ENCODE assay signal across 8 cellular contexts in genomic region chr2:214810670-214811069, GRCh38. TPM values are rescaled to one million over a fixed set of nuclear protein-coding genes. Genes with fewer than 3 reads are reported as not detected.
DNase-seq lines count a peak whose midpoint lies in the region; ATAC-seq and TF ChIP-seq lines count a peak whose summit lies in the region.

No MANE protein-coding gene starts in this region.

- no peak overlapping the region for H2AK5ac ChIP-seq in H9 (ENCODE audit: insufficient read length, low read length)

- no peak overlapping the region for H3K23ac ChIP-seq in H9 (ENCODE audit: insufficient read length, low read depth, low read length)

- TF ChIP-seq CTCF in 22Rv1 (IDR thresholded peaks at IDR 0.05) (no peak), H9 (conservative IDR thresholded peaks at IDR 0.05) (no peak), astrocyte of the spinal cord (IDR thresholded peaks at IDR 0.05; ENCODE audit: low read depth, low read length) (no peak), mesothelial cell of epicardium (IDR thresholded peaks at IDR 0.05; ENCODE audit: unreplicated experiment) (no peak)

- in situ Hi-C loops in astrocyte of the spinal cord (cut with HindIII; ENCODE audit: low sequenced_read_pairs): no loop called here

- no peak for ATAC-seq in GM18868 (IDR thresholded peaks at IDR 0.05; ENCODE audit: unreplicated experiment)
- no peak for ATAC-seq in HG02623 (IDR thresholded peaks at IDR 0.05; ENCODE audit: unreplicated experiment)

- peaks cover 37 to 38% of the 10 kb centered on the region in 2 experiments for H3K4me1 Mint-ChIP-seq in H9
- peaks cover 33% of the 10 kb centered on the region for H3K4me1 Mint-ChIP-seq in mesothelial cell of epicardium

- H3K27me3 Mint-ChIP-seq in H9 (ENCODE audit: low read depth) (peaks cover 10% of the 10 kb centered on the region), mesothelial cell of epicardium (ENCODE audit: low read depth) (no peaks in the 10 kb centered on the region)

- no peak overlapping the region for H3T11ph ChIP-seq in H9 (ENCODE audit: low read length)

- no CpG with 5 or more reads among the region's 15 CpGs for WGBS in H9 (ENCODE audit: extremely low coverage, insufficient read length, low lambda C conversion rate)

- H2BK20ac ChIP-seq in H9 (ENCODE audit: low read depth, low read length, poor library complexity, severe bottlenecking): no peak overlapping the region

- H3K27ac ChIP-seq in 22Rv1 (peak overlapping the region; percentile 38; the same call in 1 of the 2 replicates), H9 (ENCODE audit: insufficient read length, low read depth, low read length) (no peak overlapping the region)

- no peak overlapping the region for H2AFZ ChIP-seq in H9 (ENCODE audit: low read length)

- H3K4me1 ChIP-seq in H9 (ENCODE audit: insufficient read depth, low read length): peaks cover 12% of the 10 kb centered on the region; the same call in 1 of the 2 replicates

- H3K4me3 Mint-ChIP-seq in H9 (peak overlapping the region; percentile 75 to 97), mesothelial cell of epicardium (peak overlapping the region; percentile 94)

- peaks cover 5% of the 10 kb centered on the region for H3K79me1 ChIP-seq in H9 (ENCODE audit: insufficient read depth, low read depth, low read length, poor library complexity, severe bottlenecking)

- H3K9ac ChIP-seq in H9 (ENCODE audit: extremely low read depth, insufficient read length, low read length): peak overlapping the region; percentile 59

- H3K9me3 Mint-ChIP-seq in H9 (peaks cover 0 to 2% of the 10 kb centered on the region in 2 experiments; a peak in 1 of 5 replicates), mesothelial cell of epicardium (no peaks in the 10 kb centered on the region)

- no peaks in the 10 kb centered on the region for H4K20me1 ChIP-seq in H9 (ENCODE audit: control insufficient read depth, insufficient read depth, insufficient read length)

- peak overlapping the region in 2 of 3 experiments; percentile 7 to 21; a peak in 4 of 7 replicates for H3K27ac Mint-ChIP-seq in H9
- H3K27ac Mint-ChIP-seq in mesothelial cell of epicardium: peak overlapping the region; percentile 95

- no peak overlapping the region for H4K8ac ChIP-seq in H9 (replicated peaks; ENCODE audit: insufficient read length, low read depth, low read length)

- H3K4ac ChIP-seq in H9 (ENCODE audit: low read depth, low read length): no peak overlapping the region

- H3K36me3 Mint-ChIP-seq in H9 (ENCODE audit: insufficient read depth in 1 of 3, low read depth in 3 of 3): peaks cover 0 to 7% (median 7%) of the 10 kb centered on the region in 3 experiments; a peak in 4 of 7 replicates
- H3K36me3 Mint-ChIP-seq in mesothelial cell of epicardium: no peaks in the 10 kb centered on the region

- H3K14ac ChIP-seq in H9 (ENCODE audit: insufficient read depth, low read length): no peak overlapping the region; the same call in 1 of the 2 replicates

- H2BK15ac ChIP-seq in H9 (ENCODE audit: low read depth, low read length): no peak overlapping the region

- H3K79me2 ChIP-seq in H9 (ENCODE audit: insufficient read depth, low read length): peaks cover 11% of the 10 kb centered on the region; the same call in 1 of the 2 replicates

- H3K27me3 ChIP-seq in H9 (ENCODE audit: insufficient read depth, low read length): no peaks in the 10 kb centered on the region; the same call in 1 of the 2 replicates

- no peak overlapping the region for H4K91ac ChIP-seq in H9 (ENCODE audit: insufficient read length, low read depth, low read length)

- peak overlapping the region; percentile 64 for H2BK12ac ChIP-seq in H9 (ENCODE audit: insufficient read length, low read depth, low read length)

- no peaks in the 10 kb centered on the region for H3K9me3 ChIP-seq in H9 (ENCODE audit: control insufficient read depth, low read depth, low read length)

- no peak overlapping the region for H3K56ac ChIP-seq in H9 (ENCODE audit: insufficient read length, low read depth, low read length)

- peak overlapping the region; percentile 22 for H4K5ac ChIP-seq in H9 (ENCODE audit: insufficient read length, low read depth, low read length)

- H2BK5ac ChIP-seq in H9 (ENCODE audit: insufficient read length, low read length): no peak overlapping the region

- DNase-seq in H9 (peak; percentile 31), astrocyte of the spinal cord (ENCODE audit: low read depth, low spot score) (no peak), mesothelial cell of epicardium (ENCODE audit: low spot score in 2 of 2, unreplicated experiment in 2 of 2) (no peak), T1000 (lab: John Stamatoyannopoulos, UW) (no peak)
- DNase-seq in activated effector memory CD4-positive, alpha-beta T cell treated with anti-CD3 and anti-CD28 coated beads, Interleukin-2, amount 50 U/mL, for 16 hours: no peak

- H3K4me2 ChIP-seq in H9 (ENCODE audit: insufficient read depth, insufficient read length, low read length): peak overlapping the region; percentile 45

- H3K4me3 ChIP-seq in astrocyte of the spinal cord (ENCODE audit: low read depth, low read length): peak overlapping the region; percentile 60

- peaks cover 5% of the 10 kb centered on the region for H3K23me2 ChIP-seq in H9 (ENCODE audit: insufficient read length, low read depth, low read length, poor library complexity, severe bottlenecking)

- no peak overlapping the region for H2BK120ac ChIP-seq in H9 (ENCODE audit: low read depth, low read length, poor library complexity, severe bottlenecking)

- H3K18ac ChIP-seq in H9 (ENCODE audit: insufficient read length, low read depth, low read length): peak overlapping the region; percentile 49

RNA-seq across cellular contexts. Expression of gene BARD1, which starts 1.2 kb away (rescaled TPM):
- total RNA-seq in H9 (2021) (30.6 and 34.6 TPM in 2 replicates), mesothelial cell of epicardium (22.9 to 25.0 TPM (median 24.5 TPM) in 3 replicates)
